Comparison of ENCODE assay signal across 26 cellular contexts in the genomic region with DNA sequence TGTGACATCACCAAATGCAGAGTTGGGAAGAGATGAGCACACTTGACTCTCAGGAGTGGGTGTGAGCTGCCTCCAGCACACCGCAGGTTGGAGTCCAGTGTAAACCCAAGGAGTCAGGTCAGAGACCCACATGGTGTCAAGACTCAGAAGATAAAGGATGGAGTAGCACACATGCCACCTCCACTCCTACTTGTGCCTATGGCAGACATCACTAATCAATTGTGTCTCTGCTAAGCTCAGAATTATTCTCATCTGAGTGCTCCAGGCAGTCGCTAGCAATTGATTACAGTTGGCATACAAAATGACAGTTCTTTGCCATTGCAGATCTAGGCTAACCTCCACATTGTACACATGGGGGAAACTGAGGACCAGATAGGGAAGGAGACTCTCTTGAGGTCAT.
"Had no signal": no experiment of that assay in that cellular context is flagged by ENCODE, and none has a peak within 500 bp of the region (broad histone marks: within the 10 kb centered on the region; RNA-seq: fewer than 3 reads in every experiment).

No MANE protein-coding gene starts in this region.

- FAIRE-seq: urothelium cell line had no signal

- DNase-seq: stimulated activated CD4-positive, alpha-beta T cell treated with anti-CD3 and anti-CD28 coated beads, Interleukin-2, amount 100 ng/mL, for 48 hours; stimulated activated CD4-positive, alpha-beta T cell treated with anti-CD3 and anti-CD28 coated beads, Interleukin-4, amount 100 ng/mL, for 1 hour; stimulated activated CD4-positive, alpha-beta T cell treated with anti-CD3 and anti-CD28 coated beads, Interleukin-4, amount 100 ng/mL, for 24 hours; stimulated activated CD4-positive, alpha-beta T cell treated with anti-CD3 and anti-CD28 coated beads, Interleukin-4, amount 100 ng/mL, for 4 hours; stimulated activated CD8-positive, alpha-beta memory T cell treated with anti-CD3 and anti-CD28 coated beads, Interleukin-4, amount 100 ng/mL, for 48 hours; stimulated activated naive B cell treated with anti-CD40 and anti-IgM and Interleukin-4, amounts not matched to agents 10 μg/mL and 1 μg/mL and 100 μg/mL, for 72 hours; stimulated activated naive CD4-positive, alpha-beta T cell; stimulated activated naive CD4-positive, alpha-beta T cell treated with Interleukin-2 at 50 U/mL for 16 hours; stimulated activated naive CD8-positive, alpha-beta T cell treated with anti-CD3 and anti-CD28 coated beads, Interleukin-15, amount 100 ng/mL, for 72 hours; stimulated activated naive CD8-positive, alpha-beta T cell treated with anti-CD3 and anti-CD28 coated beads, Interleukin-15, Interleukin-2, amounts not matched to agents 100 U/mL and 50 U/mL, for 24 hours; stomach; substantia nigra; testis; thyroid gland; tibial artery; transverse colon; trophoblast cell; upper lobe of left lung; uterus had no signal

- H3K27me3 ChIP-seq: testis, thyroid gland, tibial artery, tibial nerve, transverse colon, upper lobe of left lung, uterus, vagina had no signal

- H3K27ac ChIP-seq: stomach, suprapubic skin, testis, thoracic aorta, thyroid gland, tibial artery, tibial nerve, transverse colon, upper lobe of left lung, uterus, vagina had no signal

- H3K9me3 ChIP-seq: stomach, suprapubic skin, testis, thoracic aorta, thyroid gland, tibial artery, tibial nerve, transverse colon, upper lobe of left lung, uterus, vagina had no signal

- H3K4me3 ChIP-seq: stomach, suprapubic skin, testis, thoracic aorta, thyroid gland, tibial artery, tibial nerve, transverse colon, upper lobe of left lung, uterus, vagina had no signal

- H3K36me3 ChIP-seq: stomach, suprapubic skin, thoracic aorta, thyroid gland, tibial artery, tibial nerve, transverse colon, upper lobe of left lung, uterus, vagina had no signal

- ATAC-seq: stimulated activated effector memory CD8-positive, alpha-beta T cell treated with anti-CD3 and anti-CD28 coated beads, Interleukin-12 subunit alpha, Interleukin-12 subunit beta, amount 100 ng/mL, for 72 hours; stimulated activated memory B cell treated with anti-CD40 and anti-IgM and Interleukin-4, amounts not matched to agents 10 μg/mL and 1 μg/mL and 100 μg/mL, for 72 hours; stimulated activated naive B cell treated with anti-CD40 and anti-IgM and Interleukin-4, amounts not matched to agents 10 μg/mL and 1 μg/mL and 100 μg/mL, for 72 hours; stimulated activated naive CD8-positive, alpha-beta T cell treated with anti-CD3 and anti-CD28 coated beads, Interleukin-15, amount 100 ng/mL, for 72 hours; stimulated activated naive CD8-positive, alpha-beta T cell treated with anti-CD3 and anti-CD28 coated beads, Interleukin-15, Interleukin-2, amounts not matched to agents 100 U/mL and 50 U/mL, for 24 hours had no signal
